ENCODE assay signal across 25 cellular contexts in the genomic region with DNA sequence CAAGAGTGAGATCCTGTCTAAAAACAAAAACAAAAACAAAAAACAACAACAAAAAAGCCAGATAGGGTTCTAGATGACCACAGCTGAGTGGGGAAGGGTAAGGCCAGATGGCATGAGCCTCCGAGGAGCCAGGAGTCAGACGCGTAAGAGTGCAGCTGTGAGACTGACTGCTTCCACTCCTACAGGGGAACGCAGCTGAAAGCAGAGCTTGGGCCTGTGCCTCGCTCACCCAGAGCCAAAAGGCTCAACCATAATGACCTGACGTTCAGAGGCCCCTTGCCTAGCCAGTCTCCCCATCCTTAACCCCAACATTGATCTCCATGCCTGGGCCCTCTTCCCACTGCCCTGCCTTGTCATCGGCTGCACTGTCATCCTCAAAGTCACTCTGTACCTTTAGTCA. TPM values are rescaled to one million over a fixed set of nuclear protein-coding genes. Genes with fewer than 3 reads are reported as not detected.
"Had no signal": no experiment of that assay in that cellular context is flagged by ENCODE, and none has a peak within 500 bp of the region (broad histone marks: within the 10 kb centered on the region; RNA-seq: fewer than 3 reads in every experiment).

No MANE protein-coding gene starts in this region.

- H3K4me3 ChIP-seq: coronary artery, dorsolateral prefrontal cortex, esophagus muscularis mucosa, gastrocnemius medialis, heart left ventricle, hepatocyte, lower lobe of right lung had no signal

- H3K79me2 ChIP-seq: hepatocyte had no signal

- H2AFZ ChIP-seq: hepatocyte had no signal

- H3K9me3 ChIP-seq: esophagus muscularis mucosa, gastrocnemius medialis, heart left ventricle, lower lobe of right lung had no signal

- DNase-seq: dermis blood vessel endothelial cell; effector CD4-positive, alpha-beta T cell; effector memory CD4-positive, alpha-beta T cell; foreskin melanocyte; gastrocnemius medialis; heart left ventricle; immature natural killer cell; islet precursor cell; kidney; kidney glomerular epithelial cell; left colon; left ventricle myocardium superior; lower lobe of right lung; mesenchymal stem cell; midbrain had no signal

- H3K36me3 ChIP-seq: esophagus muscularis mucosa, gastrocnemius medialis, heart left ventricle, lower lobe of right lung had no signal

- H3K4me2 ChIP-seq: hepatocyte had no signal

- H3K27ac ChIP-seq: coronary artery, dorsolateral prefrontal cortex, esophagus muscularis mucosa, gastrocnemius medialis, heart left ventricle, hepatocyte, lower lobe of right lung had no signal

- ATAC-seq: gastrocnemius medialis, heart left ventricle, left colon, left lobe of liver, left ventricle myocardium superior had no signal

- H3K4me1 ChIP-seq: esophagus muscularis mucosa, gastrocnemius medialis, heart left ventricle, lower lobe of right lung had no signal

- H3K27me3 ChIP-seq: dorsolateral prefrontal cortex, esophagus muscularis mucosa, gastrocnemius medialis, heart left ventricle, hepatocyte had no signal

- H3K4me3 Mint-ChIP-seq: immature natural killer cell had no signal

- H3K9me3 Mint-ChIP-seq: immature natural killer cell had no signal

- H3K36me3 Mint-ChIP-seq: immature natural killer cell had no signal

RNA-seq across cellular contexts. Expression of gene NMUR1, which starts 39.4 kb away (rescaled TPM):
- total RNA-seq: endothelial cell of umbilical vein, epithelial cell of proximal tubule, fibroblast of villous mesenchyme, glomerular endothelial cell, left ventricle myocardium superior, lung microvascular endothelial cell had no signal
